In genomic region chr2:109396338-109397180, GRCh38 we compare ENCODE assay signal across 14 cellular contexts.
DNase-seq lines count a peak whose midpoint lies in the region; ATAC-seq, FAIRE-seq and TF ChIP-seq lines count a peak whose summit lies in the region.
"Had no signal": no experiment of that assay in that cellular context is flagged by ENCODE, and none has a peak within 500 bp of the region (broad histone marks: within the 10 kb centered on the region; RNA-seq: fewer than 3 reads in every experiment).

No MANE protein-coding gene starts in this region.

- TF ChIP-seq RAD21 in HepG2 (CRISPR knock-in tag; IDR thresholded peaks at IDR 0.05), result no peak

- H3K79me2 ChIP-seq in HepG2 (ENCODE audit: insufficient read depth, low read length), result no peaks in the 10 kb centered on the region

- H3K4me3 ChIP-seq in GM12865 (ENCODE audit: low read depth, low read length), result no peak overlapping the region
- H3K4me3 ChIP-seq in HepG2 (replicated peaks in 1 of 3; ENCODE audit: insufficient read depth in 1 of 3, low read depth in 2 of 3, low read length in 3 of 3), result no peak overlapping the region
- H3K4me3 ChIP-seq: HAP-1, smooth muscle cell had no signal

- no peak overlapping the region for H3K9ac ChIP-seq in HepG2 (ENCODE audit: insufficient read depth, low read depth, low read length)

- peak overlapping the region; percentile 10; the same call in 1 of the 2 replicates for H3K27ac ChIP-seq in RWPE1
- H3K27ac ChIP-seq in HepG2 (ENCODE audit: extremely low read length, insufficient read depth, low read length), result no peak overlapping the region
- H3K27ac ChIP-seq: epithelial cell of prostate had no signal

- intact Hi-C loops in HepG2 (cut with micrococcal nuclease; ENCODE audit: unreplicated experiment), result loop anchor here (1.0 kb wide), 1 partner anchor 268 kb away; no protein-coding TSS in a partner anchor

- no peak for FAIRE-seq in HepG2 (lab: Jason Lieb, UNC)

- CTCF ChIA-PET in RWPE1 (lab: Yijun Ruan, JAX) (no interaction called here), HepG2 (lab: Yijun Ruan, JAX; ENCODE audit: low intra/inter-chr PET ratio, low total read pairs) (no interaction called here)

- H4K20me1 ChIP-seq in HepG2 (ENCODE audit: insufficient read depth, low read length), result no peaks in the 10 kb centered on the region; the same call in 1 of the 2 replicates

- POLR2A ChIA-PET in RWPE1 (lab: Yijun Ruan, JAX; ENCODE audit: low non-redundant PET), result no interaction called here
- POLR2A ChIA-PET in HepG2 (lab: Yijun Ruan, JAX), result no interaction called here

- no peak for TF ChIP-seq EP300 in HepG2 (IDR thresholded peaks at IDR 0.05; ENCODE audit: low read depth in 2 of 2, low read length in 2 of 2)
- no peak for TF ChIP-seq EP300 in HepG2 (CRISPR knock-in tag; IDR thresholded peaks at IDR 0.05; ENCODE audit: borderline replicate concordance)

- no peak overlapping the region for H2AFZ ChIP-seq in HepG2 (ENCODE audit: low read length)

- no peak for TF ChIP-seq CTCF in GM12865 (IDR thresholded peaks at IDR 0.05; ENCODE audit: insufficient read depth, low read depth, low read length, missing control alignments)
- peak; percentile 15; the same call in 1 of the 2 replicates for TF ChIP-seq CTCF in RWPE1 (conservative IDR thresholded peaks at IDR 0.05; ENCODE audit: low read depth)
- TF ChIP-seq CTCF in HepG2 (CRISPR knock-in tag; IDR thresholded peaks at IDR 0.05), result 0 out of 2 replicates have a peak, but pooled peaks have one; percentile 14

- peaks cover 0 to 3% of the 10 kb centered on the region in 2 experiments; a peak in 1 of 5 replicates for H3K27me3 ChIP-seq in HepG2 (ENCODE audit: control insufficient read depth in 1 of 2, insufficient read depth in 2 of 2, low read length in 2 of 2)

- H3K4me1 ChIP-seq in HepG2 (ENCODE audit: insufficient read depth, low read length), result no peaks in the 10 kb centered on the region
- H3K4me1 ChIP-seq: HAP-1 had no signal

- ATAC-seq in GM21825 (IDR thresholded peaks at IDR 0.05; ENCODE audit: unreplicated experiment) (peak; percentile 56), HepG2 (peak; percentile 22; the same call in 1 of the 3 replicates), GM19455 (IDR thresholded peaks at IDR 0.05; ENCODE audit: unreplicated experiment) (no peak)

- no peaks in the 10 kb centered on the region for H3K36me3 ChIP-seq in HepG2 (replicated peaks in 1 of 2; ENCODE audit: control insufficient read depth in 1 of 2, insufficient read depth in 2 of 2, low read length in 2 of 2)
- H3K36me3 ChIP-seq: HAP-1 had no signal

- DNase-seq in GM12865 (ENCODE audit: low read depth) (peak; percentile 39), RWPE1 (ENCODE audit: low spot score) (peak; percentile 34), HepG2 (ENCODE audit: low spot score) (no peak), NOMO-1 treated with DMSO at 0.1 percent for 48 hours (lab: John Stamatoyannopoulos, UW; ENCODE audit: unreplicated experiment) (no peak), G401 (ENCODE audit: low spot score) (no peak)
- DNase-seq: activated CD4-positive, alpha-beta T cell treated with anti-CD3 and anti-CD28 coated beads, Interleukin-2, amount 50 U/mL, for 1 hour; amniotic stem cell; DND-41; NCI-H2029 had no signal

- no TSS peak for BruUV-seq in HepG2 (replicated peaks; lab: Mats Ljungman, UMichigan)

- no peak for TF ChIP-seq POLR2A in HepG2 (IDR thresholded peaks at IDR 0.05; ENCODE audit: insufficient read depth in 1 of 2, low read depth in 2 of 2, low read length in 2 of 2)

- H3K9me3 ChIP-seq in HepG2 (ENCODE audit: low read length), result no peaks in the 10 kb centered on the region
- H3K9me3 ChIP-seq: HAP-1 had no signal

- in situ Hi-C loops in HepG2 (cut with HindIII; ENCODE audit: extremely low pct_ligation_motif_present, low pct_unique_long_range_greater_than_20kb), result no loop called here
- in situ Hi-C loops in G401 (cut with HindIII; ENCODE audit: low sequenced_read_pairs), result no loop called here

- H3K4me2 ChIP-seq in HepG2 (ENCODE audit: low read depth, low read length), result no peak overlapping the region
- H3K4me2 ChIP-seq: smooth muscle cell had no signal

- 33% methylated on average over 15 of the region's 15 CpGs for WGBS in HepG2 (ENCODE audit: low lambda C conversion rate)

TF ChIP-seq in HepG2, 621 proteins besides CTCF, POLR2A, EP300 and RAD21:
- TF ChIP-seq ZBTB49 (CRISPR knock-in tag; IDR thresholded peaks at IDR 0.05; ENCODE audit: borderline replicate concordance), result no peak
- no peak for TF ChIP-seq ATF4 (CRISPR knock-in tag; IDR thresholded peaks at IDR 0.05)
- no peak for TF ChIP-seq PPARG (CRISPR knock-in tag; conservative IDR thresholded peaks at IDR 0.05)
- TF ChIP-seq SIN3A (IDR thresholded peaks at IDR 0.05; ENCODE audit: borderline replicate concordance, low read depth, low read length), result no peak
- peak; percentile 47 for TF ChIP-seq CREB1 (IDR thresholded peaks at IDR 0.05)
- TF ChIP-seq CREB1 (CRISPR knock-in tag; IDR thresholded peaks at IDR 0.05), result no peak
- TF ChIP-seq STAG1 (CRISPR knock-in tag; IDR thresholded peaks at IDR 0.05), result peak; percentile 18; the same call in 1 of the 2 replicates
- TF ChIP-seq ZNF772 (CRISPR knock-in tag; IDR thresholded peaks at IDR 0.05), result no peak
- no peak for TF ChIP-seq ZFYVE20 (CRISPR knock-in tag; IDR thresholded peaks at IDR 0.05; ENCODE audit: borderline replicate concordance, low read depth)
- no peak for TF ChIP-seq HINFP (CRISPR knock-in tag; IDR thresholded peaks at IDR 0.05; ENCODE audit: low read depth)
- TF ChIP-seq ZNF597 (CRISPR knock-in tag; IDR thresholded peaks at IDR 0.05), result no peak
- no peak for TF ChIP-seq ZUFSP (CRISPR knock-in tag; IDR thresholded peaks at IDR 0.05; ENCODE audit: borderline replicate concordance)
- no peak for TF ChIP-seq XRCC5 (optimal IDR thresholded peaks at IDR 0.05; ENCODE audit: low read length)

Comparison
In these comparisons a context has a peak if more than half of its experiments do, and no peak if none do; other contexts are left out.
1. DNase-seq: peak in GM12865 (single experiment) and RWPE1 (single experiment); none in HepG2 (single experiment), NOMO-1 treated with DMSO at 0.1 percent for 48 hours (single experiment) and G401 (single experiment).